ENCODE assay signal across 1 cellular context in genomic region chr20:5488823-5489222, GRCh38.
TF ChIP-seq lines count a peak whose summit lies in the region.

No MANE protein-coding gene starts in this region.

TF ChIP-seq in K562, 482 proteins besides CTCF, POLR2A, EP300 and RAD21 (continued from another document and continues in another):
- TF ChIP-seq ZNF407 (IDR thresholded peaks at IDR 0.05; ENCODE audit: low read depth) (no peak), TEAD4 (IDR thresholded peaks at IDR 0.05; ENCODE audit: low read length) (peak; percentile 96), TEAD4 (CRISPR knock-in tag; IDR thresholded peaks at IDR 0.05; ENCODE audit: borderline replicate concordance) (no peak), PYGO2 (tag; IDR thresholded peaks at IDR 0.05) (no peak), TAF15 (IDR thresholded peaks at IDR 0.05; ENCODE audit: low read depth, low read length) (no peak), GMEB1 (CRISPR knock-in tag; IDR thresholded peaks at IDR 0.05) (no peak), TCFL5 (CRISPR knock-in tag; conservative IDR thresholded peaks at IDR 0.05) (no peak), MYNN (IDR thresholded peaks at IDR 0.05) (no peak), MYNN (CRISPR knock-in tag; IDR thresholded peaks at IDR 0.05) (no peak), KDM1A (IDR thresholded peaks at IDR 0.05) (no peak), CREM (IDR thresholded peaks at IDR 0.05; ENCODE audit: low read depth) (no peak), XRCC4 (IDR thresholded peaks at IDR 0.05; ENCODE audit: extremely low read depth, insufficient read depth, insufficient read length) (no peak), ELF4 (CRISPR knock-in tag; IDR thresholded peaks at IDR 0.05) (0 out of 2 replicates have a peak, but pooled peaks have one; percentile 25), ZBTB40 (IDR thresholded peaks at IDR 0.05) (no peak), ZBTB40 (CRISPR knock-in tag; IDR thresholded peaks at IDR 0.05) (no peak), NCOR1 (IDR thresholded peaks at IDR 0.05) (peak; percentile 70), ZBTB8A (IDR thresholded peaks at IDR 0.05; ENCODE audit: partially characterized antibody) (no peak), ZNF12 (CRISPR knock-in tag; IDR thresholded peaks at IDR 0.05) (no peak), STAT5A (IDR thresholded peaks at IDR 0.05; ENCODE audit: borderline replicate concordance, low read length) (peak; percentile 72; the same call in 1 of the 2 replicates), ZNF282 (CRISPR knock-in tag; IDR thresholded peaks at IDR 0.05) (no peak), ZNF318 (IDR thresholded peaks at IDR 0.05; ENCODE audit: borderline replicate concordance in 1 of 2, low read depth in 1 of 2) (no peak), ZBTB12 (CRISPR knock-in tag; IDR thresholded peaks at IDR 0.05) (no peak), ZNF316 (IDR thresholded peaks at IDR 0.05) (no peak), NFE2L1 (tag; IDR thresholded peaks at IDR 0.05; ENCODE audit: borderline replicate concordance, low read depth) (no peak), CBFA2T3 (IDR thresholded peaks at IDR 0.05) (peak; percentile 88), LCOR (CRISPR knock-in tag; IDR thresholded peaks at IDR 0.05) (peak; percentile 45; the same call in 1 of the 2 replicates), ZNF174 (CRISPR knock-in tag; IDR thresholded peaks at IDR 0.05) (no peak), ZZZ3 (IDR thresholded peaks at IDR 0.05) (no peak)
